In genomic region chr1:2292725-2293450, GRCh38 we compare ENCODE assay signal across 1 cellular context.
TF ChIP-seq lines count a peak whose summit lies in the region.

No MANE protein-coding gene starts in this region.

TF ChIP-seq in H1, 55 proteins besides CTCF, POLR2A, EP300 and RAD21 (continued from another document):
- TF ChIP-seq ATF3 (IDR thresholded peaks at IDR 0.05; ENCODE audit: insufficient read depth, low read depth, low read length) (no peak), SRF (IDR thresholded peaks at IDR 0.05; ENCODE audit: low read depth, low read length) (no peak), KDM5A (IDR thresholded peaks at IDR 0.05; ENCODE audit: low read length) (no peak), CEBPB (IDR thresholded peaks at IDR 0.05; ENCODE audit: low read depth, low read length) (no peak), EGR1 (IDR thresholded peaks at IDR 0.05; ENCODE audit: borderline replicate concordance, low read depth, low read length) (no peak), NRF1 (IDR thresholded peaks at IDR 0.05; ENCODE audit: low read depth, low read length) (no peak), RXRA (IDR thresholded peaks at IDR 0.05; ENCODE audit: insufficient read depth, low read depth, low read length) (no peak), HDAC2 (IDR thresholded peaks at IDR 0.05; ENCODE audit: borderline replicate concordance in 1 of 2, low read depth in 2 of 2, low read length in 2 of 2) (no peak), POLR2AphosphoS5 (IDR thresholded peaks at IDR 0.05; ENCODE audit: low read depth, low read length) (no peak), SIX5 (IDR thresholded peaks at IDR 0.05; ENCODE audit: low read depth, low read length) (no peak), TAF7 (optimal IDR thresholded peaks at IDR 0.05; ENCODE audit: borderline replicate concordance, low read depth, low read length) (no peak), TAF1 (IDR thresholded peaks at IDR 0.05; ENCODE audit: low read depth, low read length) (no peak), TEAD4 (IDR thresholded peaks at IDR 0.05; ENCODE audit: low read depth, low read length) (no peak), ZNF274 (IDR thresholded peaks at IDR 0.05; ENCODE audit: borderline replicate concordance, extremely low read depth, low read length) (no peak), HDAC6 (IDR thresholded peaks at IDR 0.05; ENCODE audit: low read depth, low read length) (no peak), CREB1 (IDR thresholded peaks at IDR 0.05) (no peak), SP2 (IDR thresholded peaks at IDR 0.05; ENCODE audit: low read length) (no peak), RFX5 (IDR thresholded peaks at IDR 0.05; ENCODE audit: borderline replicate concordance, low read depth, low read length) (no peak), MAFK (IDR thresholded peaks at IDR 0.05; ENCODE audit: low read depth, low read length) (no peak)
